ENCODE assay signal across 20 cellular contexts in genomic region chr18:50707841-50708240, GRCh38.
A peak's percentile ranks its signal among the peaks of the same experiment; 100 is the strongest.
DNase-seq lines count a peak whose midpoint lies in the region; ATAC-seq and TF ChIP-seq lines count a peak whose summit lies in the region.
"Had no signal": no experiment of that assay in that cellular context is flagged by ENCODE, and none has a peak within 500 bp of the region (broad histone marks: within the 10 kb centered on the region; RNA-seq: fewer than 3 reads in every experiment).

No MANE protein-coding gene starts in this region.

- H3K9ac ChIP-seq in liver (ENCODE audit: low read depth in 1 of 2, low read length in 2 of 2) = no peak overlapping the region

- DNase-seq in left ventricle myocardium superior = no peak
- DNase-seq in heart right ventricle = no peak
- peak; percentile 15 for DNase-seq in choroid plexus epithelial cell (ENCODE audit: low read depth)
- DNase-seq in stimulated activated CD4-positive, alpha-beta T cell treated with anti-CD3 and anti-CD28 coated beads, Interleukin-2, amount 100 ng/mL, for 24 hours = no peak
- no peak for DNase-seq in CD4-positive, alpha-beta memory T cell
- DNase-seq in MV-4-11 (lab: John Stamatoyannopoulos, UW) = no peak
- no peak for DNase-seq in central memory CD4-positive, alpha-beta T cell
- DNase-seq: activated CD8-positive, alpha-beta memory T cell treated with anti-CD3 and anti-CD28 coated beads for 24 hours; activated naive CD8-positive, alpha-beta T cell treated with anti-CD3 and anti-CD28 coated beads, Interleukin-2, amount 50 U/mL, for 24 hours; caudate nucleus; effector CD8-positive, alpha-beta T cell; GDM1; naive thymus-derived CD8-positive, alpha-beta T cell; NCI-H82; RPMI8226; T-helper 1 cell had no signal

- H3K27me3 ChIP-seq in heart right ventricle (no peaks in the 10 kb centered on the region), liver (ENCODE audit: control insufficient read depth in 4 of 4, insufficient read depth in 4 of 4, low read length in 3 of 4) (no peaks in the 10 kb centered on the region)
- H3K27me3 ChIP-seq in CD4-positive, alpha-beta memory T cell (ENCODE audit: insufficient read depth, low read length) = no peaks in the 10 kb centered on the region

- H3K27me3 Mint-ChIP-seq in CD4-positive, alpha-beta memory T cell = peaks cover 0 to 2% of the 10 kb centered on the region in 2 donors
- H3K27me3 Mint-ChIP-seq: activated naive CD8-positive, alpha-beta T cell treated with anti-CD3 and anti-CD28 coated beads, Interleukin-2, amount 50 U/mL, for 24 hours; naive thymus-derived CD8-positive, alpha-beta T cell had no signal

- no peaks in the 10 kb centered on the region for H3K9me3 Mint-ChIP-seq in CD4-positive, alpha-beta memory T cell
- H3K9me3 Mint-ChIP-seq: activated naive CD8-positive, alpha-beta T cell treated with anti-CD3 and anti-CD28 coated beads, Interleukin-2, amount 50 U/mL, for 24 hours; activated T-helper 1 cell treated with anti-CD3 and anti-CD28 coated beads, Interleukin-12 subunit alpha, Interleukin-12 subunit beta, Interleukin-2, Interleukin-4 antibody, amounts not matched to agents 30 ng/mL and 10 ng/mL and 1 ng/mL, durations not matched to agents 14 hours and 24 hours and 36 hours; memory B cell; naive thymus-derived CD8-positive, alpha-beta T cell; WTC11 had no signal

- CTCF ChIA-PET in CD4-positive, alpha-beta memory T cell (lab: Charles Lee; ENCODE audit: partially characterized antibody) = no interaction called here

- H3K4me3 ChIP-seq in heart right ventricle (no peak overlapping the region), choroid plexus epithelial cell (ENCODE audit: low read depth, low read length) (no peak overlapping the region), liver (ENCODE audit: low read depth in 1 of 3, low read length in 3 of 3) (no peak overlapping the region)
- no peak overlapping the region for H3K4me3 ChIP-seq in CD4-positive, alpha-beta memory T cell (ENCODE audit: low read length in 2 of 2)

- H3K27ac ChIP-seq in heart right ventricle = no peak overlapping the region
- H3K27ac ChIP-seq in liver (ENCODE audit: low read depth in 1 of 2, low read length in 2 of 2) = no peak overlapping the region
- no peak overlapping the region for H3K27ac ChIP-seq in CD4-positive, alpha-beta memory T cell (ENCODE audit: low read depth, low read length)

- no peak for TF ChIP-seq CTCF in heart right ventricle (IDR thresholded peaks at IDR 0.05)
- TF ChIP-seq CTCF in choroid plexus epithelial cell (conservative IDR thresholded peaks at IDR 0.05; ENCODE audit: low read depth, low read length) = no peak
- no peak for TF ChIP-seq CTCF in liver (IDR thresholded peaks at IDR 0.05; ENCODE audit: low read depth, low read length, missing input control)

- H3K4me3 Mint-ChIP-seq in CD4-positive, alpha-beta memory T cell = no peak overlapping the region
- H3K4me3 Mint-ChIP-seq: activated naive CD8-positive, alpha-beta T cell treated with anti-CD3 and anti-CD28 coated beads, Interleukin-2, amount 50 U/mL, for 24 hours; activated T-helper 1 cell treated with anti-CD3 and anti-CD28 coated beads, Interleukin-12 subunit alpha, Interleukin-12 subunit beta, Interleukin-2, Interleukin-4 antibody, amounts not matched to agents 30 ng/mL and 10 ng/mL and 1 ng/mL, durations not matched to agents 14 hours and 24 hours and 36 hours; memory B cell; naive thymus-derived CD8-positive, alpha-beta T cell; WTC11 had no signal

- no peak overlapping the region for H3K27ac Mint-ChIP-seq in CD4-positive, alpha-beta memory T cell
- H3K27ac Mint-ChIP-seq: activated naive CD8-positive, alpha-beta T cell treated with anti-CD3 and anti-CD28 coated beads, Interleukin-2, amount 50 U/mL, for 24 hours; activated T-helper 1 cell treated with anti-CD3 and anti-CD28 coated beads, Interleukin-12 subunit alpha, Interleukin-12 subunit beta, Interleukin-2, Interleukin-4 antibody, amounts not matched to agents 30 ng/mL and 10 ng/mL and 1 ng/mL, durations not matched to agents 14 hours and 24 hours and 36 hours; memory B cell; naive thymus-derived CD8-positive, alpha-beta T cell; WTC11 had no signal

- H3K36me3 Mint-ChIP-seq in CD4-positive, alpha-beta memory T cell = no peaks in the 10 kb centered on the region
- H3K36me3 Mint-ChIP-seq: memory B cell; naive thymus-derived CD8-positive, alpha-beta T cell; WTC11 had no signal

- TF ChIP-seq RAD21 in liver (IDR thresholded peaks at IDR 0.05) = peak; percentile 18 to 39

- 62 to 68% methylated on average over 5 of the region's 5 CpGs for WGBS in heart right ventricle, 2 donors
- 21% methylated on average over 5 of the region's 5 CpGs for WGBS in liver

- POLR2A ChIA-PET in CD4-positive, alpha-beta memory T cell (lab: Charles Lee; ENCODE audit: partially characterized antibody) = no interaction called here

- peaks cover 0 to 6% (median 0%) of the 10 kb centered on the region in 9 donors for H3K4me1 ChIP-seq in heart right ventricle
- peaks cover 0 to 3% (median 0%) of the 10 kb centered on the region in 4 donors for H3K4me1 ChIP-seq in liver (ENCODE audit: control insufficient read depth in 4 of 4, insufficient read depth in 4 of 4, low read length in 3 of 4)
- H3K4me1 ChIP-seq in CD4-positive, alpha-beta memory T cell (ENCODE audit: insufficient read depth, low read length) = no peaks in the 10 kb centered on the region

- intact Hi-C loops in left ventricle myocardium superior (cut with micrococcal nuclease) (no loop called here), heart right ventricle (cut with DNase I) (no loop called here)
- intact Hi-C loops in CD4-positive, alpha-beta memory T cell (cut with micrococcal nuclease) = no loop called here

- H3K36me3 ChIP-seq in heart right ventricle (no peaks in the 10 kb centered on the region), liver (ENCODE audit: control insufficient read depth in 4 of 4, insufficient read depth in 3 of 4, low read depth in 1 of 4, low read length in 3 of 4) (no peaks in the 10 kb centered on the region)
- no peaks in the 10 kb centered on the region for H3K36me3 ChIP-seq in CD4-positive, alpha-beta memory T cell (ENCODE audit: insufficient read depth, low read length)

- no peaks in the 10 kb centered on the region for H3K4me1 Mint-ChIP-seq in CD4-positive, alpha-beta memory T cell
- H3K4me1 Mint-ChIP-seq: activated naive CD8-positive, alpha-beta T cell treated with anti-CD3 and anti-CD28 coated beads, Interleukin-2, amount 50 U/mL, for 24 hours; memory B cell; naive thymus-derived CD8-positive, alpha-beta T cell had no signal

- peak; percentile 48 for ATAC-seq in left ventricle myocardium superior
- no peak for ATAC-seq in heart right ventricle
- ATAC-seq: activated naive CD8-positive, alpha-beta T cell treated with anti-CD3 and anti-CD28 coated beads, Interleukin-2, amount 50 U/mL, for 24 hours; naive thymus-derived CD8-positive, alpha-beta T cell; WTC11 had no signal

- H3K9me3 ChIP-seq in heart right ventricle (no peaks in the 10 kb centered on the region), liver (ENCODE audit: control insufficient read depth in 4 of 4, low read length in 3 of 4) (no peaks in the 10 kb centered on the region)
- no peaks in the 10 kb centered on the region for H3K9me3 ChIP-seq in CD4-positive, alpha-beta memory T cell (ENCODE audit: control insufficient read depth in 1 of 2, low read length in 2 of 2)

TF ChIP-seq in liver, 16 proteins besides CTCF, POLR2A, EP300 and RAD21:
- TF ChIP-seq EGR1 (IDR thresholded peaks at IDR 0.05; ENCODE audit: low read depth in 2 of 2) (no peak), GABPA (IDR thresholded peaks at IDR 0.05 in 1 of 2, conservative IDR thresholded peaks at IDR 0.05 in 1 of 2) (no peak), FOXA1 (IDR thresholded peaks at IDR 0.05) (peak; percentile 98), RXRA (IDR thresholded peaks at IDR 0.05) (no peak), FOXA2 (IDR thresholded peaks at IDR 0.05) (peak; percentile 99), TAF1 (conservative IDR thresholded peaks at IDR 0.05) (no peak), MAX (IDR thresholded peaks at IDR 0.05) (peak; percentile 39), YY1 (IDR thresholded peaks at IDR 0.05) (no peak), HNF4A (conservative IDR thresholded peaks at IDR 0.05) (peak in 1 of 2 donors; percentile 23), ATF3 (IDR thresholded peaks at IDR 0.05) (no peak)
